11 cellular contexts compared by ENCODE assay signal in the genomic region with DNA sequence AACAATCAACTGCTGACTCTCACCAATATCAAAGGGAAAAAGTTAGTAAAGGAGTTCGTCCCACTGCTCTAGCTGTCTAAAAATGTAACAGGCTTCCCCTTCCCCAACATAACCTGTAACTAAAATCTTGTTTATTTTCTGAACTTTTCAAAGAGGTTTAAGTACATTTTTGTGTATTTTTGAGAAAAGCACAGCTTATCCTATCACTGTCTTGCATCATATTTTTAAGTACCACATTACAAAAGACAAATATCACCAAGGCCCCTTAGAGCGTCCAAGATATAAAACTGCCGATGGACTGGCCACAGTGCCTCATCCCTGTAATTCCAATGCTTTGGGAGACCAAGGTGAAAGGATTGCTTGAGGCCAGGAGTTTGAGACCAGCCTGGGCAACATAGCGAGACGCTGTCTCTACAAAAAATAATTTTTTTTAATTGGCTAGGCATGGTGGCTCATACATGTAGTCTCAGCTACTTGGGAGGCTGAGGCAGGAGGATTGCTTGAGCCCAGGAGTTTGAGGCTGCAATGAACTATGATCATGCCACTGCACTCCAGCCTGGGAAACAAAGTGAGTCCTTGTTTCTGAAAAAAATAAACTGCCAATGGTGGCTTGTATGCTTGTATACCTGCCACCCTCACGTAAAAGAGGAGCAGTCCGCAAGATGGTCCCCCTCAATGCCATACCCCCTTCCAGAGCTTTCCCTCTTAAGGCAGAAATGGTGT. TPM values are rescaled to one million over a fixed set of nuclear protein-coding genes. Genes with fewer than 3 reads are reported as not detected.
DNase-seq lines count a peak whose midpoint lies in the region; ATAC-seq, FAIRE-seq and TF ChIP-seq lines count a peak whose summit lies in the region.
"Had no signal": no experiment of that assay in that cellular context is flagged by ENCODE, and none has a peak within 500 bp of the region (broad histone marks: within the 10 kb centered on the region; RNA-seq: fewer than 3 reads in every experiment).

No MANE protein-coding gene starts in this region.

- WGBS in right cardiac atrium, result 79% methylated on average over 7 of the region's 7 CpGs

- H3K36me3 Mint-ChIP-seq in Caco-2 (ENCODE audit: insufficient read depth, unreplicated experiment) (no peaks in the 10 kb centered on the region), astrocyte (ENCODE audit: low read depth, unreplicated experiment) (no peaks in the 10 kb centered on the region)
- peaks cover 0 to 4% (median 0%) of the 10 kb centered on the region in 5 donors for H3K36me3 Mint-ChIP-seq in naive thymus-derived CD4-positive, alpha-beta T cell

- H2AFZ ChIP-seq in astrocyte (ENCODE audit: low read depth, low read length), result peak overlapping the region; percentile 42

- H4K20me1 ChIP-seq in astrocyte (ENCODE audit: insufficient read depth, low read length), result no peaks in the 10 kb centered on the region

- H3K4me3 Mint-ChIP-seq in Caco-2 (ENCODE audit: unreplicated experiment) (peak overlapping the region; percentile 8), astrocyte (ENCODE audit: unreplicated experiment) (no peak overlapping the region)
- no peak overlapping the region for H3K4me3 Mint-ChIP-seq in naive thymus-derived CD4-positive, alpha-beta T cell
- H3K4me3 Mint-ChIP-seq: T-helper 17 cell had no signal

- peak overlapping the region; percentile 75 for H3K4me2 ChIP-seq in astrocyte (ENCODE audit: low read length)

- no peak for DNase-seq in Caco-2
- no peak for DNase-seq in astrocyte (ENCODE audit: low read depth)
- DNase-seq in right cardiac atrium, result no peak
- no peak for DNase-seq in sciatic nerve (ENCODE audit: low spot score)
- DNase-seq in NCI-H226, result no peak
- DNase-seq in naive thymus-derived CD4-positive, alpha-beta T cell, result no peak
- no peak for DNase-seq in NCI-H524 (lab: John Stamatoyannopoulos, UW)
- no peak for DNase-seq in putamen (ENCODE audit: low spot score)
- DNase-seq: stimulated activated CD4-positive, alpha-beta T cell treated with anti-CD3 and anti-CD28 coated beads, Interleukin-4, amount 100 ng/mL, for 24 hours; T-helper 17 cell had no signal

- POLR2A ChIA-PET in Caco-2 (lab: Charles Lee), result no interaction called here
- POLR2A ChIA-PET in naive thymus-derived CD4-positive, alpha-beta T cell (lab: Charles Lee), result no interaction called here

- H3K79me2 ChIP-seq in astrocyte (ENCODE audit: insufficient read depth, low read length), result no peaks in the 10 kb centered on the region

- peak in 1 of 2 donors; percentile 22 for ATAC-seq in right cardiac atrium
- peak; percentile 62 for ATAC-seq in sciatic nerve
- ATAC-seq in naive thymus-derived CD4-positive, alpha-beta T cell, result no peak
- ATAC-seq: T-helper 17 cell had no signal

- H3K36me3 ChIP-seq in Caco-2 (ENCODE audit: control insufficient read depth, insufficient read depth, low read length), result no peaks in the 10 kb centered on the region
- no peaks in the 10 kb centered on the region for H3K36me3 ChIP-seq in astrocyte (ENCODE audit: insufficient read depth, low read length)
- H3K36me3 ChIP-seq in naive thymus-derived CD4-positive, alpha-beta T cell (ENCODE audit: control insufficient read depth in 2 of 3, insufficient read depth in 3 of 3, low read length in 3 of 3), result no peaks in the 10 kb centered on the region

- H3K9me3 Mint-ChIP-seq in Caco-2 (ENCODE audit: unreplicated experiment) (no peaks in the 10 kb centered on the region), astrocyte (ENCODE audit: unreplicated experiment) (peaks cover 2% of the 10 kb centered on the region)
- H3K9me3 Mint-ChIP-seq in naive thymus-derived CD4-positive, alpha-beta T cell, result peaks cover 0 to 7% (median 0%) of the 10 kb centered on the region in 11 donors

- peak overlapping the region; percentile 16 for H3K27ac Mint-ChIP-seq in Caco-2 (ENCODE audit: unreplicated experiment)
- H3K27ac Mint-ChIP-seq in astrocyte (ENCODE audit: unreplicated experiment), result peak overlapping the region; percentile 94
- no peak overlapping the region for H3K27ac Mint-ChIP-seq in naive thymus-derived CD4-positive, alpha-beta T cell
- H3K27ac Mint-ChIP-seq: T-helper 17 cell had no signal

- intact Hi-C loops in Caco-2 (cut with micrococcal nuclease; ENCODE audit: unreplicated experiment), result loop anchor here (1.0 kb wide), 2 partner anchors 21 kb away; partner anchors contain the start of gene LAPTM4A
- intact Hi-C loops in right cardiac atrium (cut with DNase I), result no loop called here
- intact Hi-C loops in sciatic nerve (cut with DNase I), result no loop called here
- intact Hi-C loops in naive thymus-derived CD4-positive, alpha-beta T cell (cut with micrococcal nuclease), result no loop called here

- peak overlapping the region; percentile 83 for H3K27ac ChIP-seq in astrocyte (ENCODE audit: low read depth, low read length)
- peak overlapping the region; percentile 13 for H3K27ac ChIP-seq in right cardiac atrium (ENCODE audit: low read length)
- no peak overlapping the region for H3K27ac ChIP-seq in naive thymus-derived CD4-positive, alpha-beta T cell (ENCODE audit: low read depth, low read length)
- H3K27ac ChIP-seq: C4-2B had no signal

- CTCF ChIA-PET in Caco-2 (lab: Charles Lee), result interaction anchor here (0.7 kb wide), 1 partner anchor 59 kb away, joined by 4 read pairs; no protein-coding TSS in a partner anchor
- CTCF ChIA-PET in naive thymus-derived CD4-positive, alpha-beta T cell (lab: Charles Lee), result no interaction called here

- H3K9me3 ChIP-seq in Caco-2 (no peaks in the 10 kb centered on the region), astrocyte (ENCODE audit: insufficient read depth, low read depth, low read length) (peaks cover 3% of the 10 kb centered on the region), right cardiac atrium (ENCODE audit: control insufficient read depth, low read length) (no peaks in the 10 kb centered on the region)
- peaks cover 0 to 2% (median 0%) of the 10 kb centered on the region in 3 experiments for H3K9me3 ChIP-seq in naive thymus-derived CD4-positive, alpha-beta T cell (ENCODE audit: control insufficient read depth in 2 of 3, low read length in 3 of 3)

- H3K27me3 ChIP-seq in Caco-2 (replicated peaks; ENCODE audit: control insufficient read depth, insufficient read depth, low read length) (no peaks in the 10 kb centered on the region), astrocyte (ENCODE audit: insufficient read depth, low read length) (no peaks in the 10 kb centered on the region), right cardiac atrium (ENCODE audit: control insufficient read depth, insufficient read depth) (no peaks in the 10 kb centered on the region)
- no peaks in the 10 kb centered on the region for H3K27me3 ChIP-seq in naive thymus-derived CD4-positive, alpha-beta T cell (ENCODE audit: control insufficient read depth in 2 of 2, insufficient read depth in 2 of 2, low read length in 2 of 2)

- no peak for FAIRE-seq in astrocyte (lab: Jason Lieb, UNC)

- H3K9ac ChIP-seq in astrocyte (ENCODE audit: low read length), result peak overlapping the region; percentile 72

- H3K4me1 Mint-ChIP-seq in Caco-2 (ENCODE audit: low read depth, unreplicated experiment) (peaks cover 16% of the 10 kb centered on the region), astrocyte (ENCODE audit: low read depth, unreplicated experiment) (peaks cover 26% of the 10 kb centered on the region)
- peaks cover 0 to 4% (median 0%) of the 10 kb centered on the region in 7 donors for H3K4me1 Mint-ChIP-seq in naive thymus-derived CD4-positive, alpha-beta T cell
- H3K4me1 Mint-ChIP-seq: T-helper 17 cell had no signal

- BruUV-seq in Caco-2 (replicated peaks; lab: Mats Ljungman, UMichigan), result no TSS peak

- H3K4me1 ChIP-seq in Caco-2 (peaks cover 16% of the 10 kb centered on the region), astrocyte (ENCODE audit: insufficient read depth, low read length) (peaks cover 23% of the 10 kb centered on the region), right cardiac atrium (ENCODE audit: control insufficient read depth, insufficient read depth, low read length) (peaks cover 11% of the 10 kb centered on the region)
- no peaks in the 10 kb centered on the region for H3K4me1 ChIP-seq in naive thymus-derived CD4-positive, alpha-beta T cell (ENCODE audit: control insufficient read depth in 2 of 2, insufficient read depth in 2 of 2, low read length in 2 of 2)

- H3K4me3 ChIP-seq in Caco-2 (ENCODE audit: low read depth, low read length) (no peak overlapping the region), astrocyte (ENCODE audit: insufficient read depth, low read depth, low read length) (no peak overlapping the region), right cardiac atrium (ENCODE audit: low read length) (no peak overlapping the region)
- H3K4me3 ChIP-seq in naive thymus-derived CD4-positive, alpha-beta T cell (ENCODE audit: low read length), result no peak overlapping the region

- H3K27me3 Mint-ChIP-seq in Caco-2 (ENCODE audit: insufficient read depth, unreplicated experiment) (no peaks in the 10 kb centered on the region), astrocyte (ENCODE audit: low read depth, unreplicated experiment) (peaks cover 2% of the 10 kb centered on the region)
- peaks cover 0 to 13% (median 5%) of the 10 kb centered on the region in 5 donors for H3K27me3 Mint-ChIP-seq in naive thymus-derived CD4-positive, alpha-beta T cell

- no peak for TF ChIP-seq CTCF in Caco-2 (IDR thresholded peaks at IDR 0.05; ENCODE audit: insufficient read depth in 1 of 2, low read depth in 1 of 2, low read length in 1 of 2, severe bottlenecking in 1 of 2, unreplicated experiment in 1 of 2)
- no peak for TF ChIP-seq CTCF in astrocyte (IDR thresholded peaks at IDR 0.05; ENCODE audit: insufficient read depth, low read depth, low read length)

RNA-seq across cellular contexts. Expression of gene LAPTM4A, which starts 21.2 kb away (rescaled TPM):
- total RNA-seq in Caco-2 (2022), result 121 and 140 TPM in 2 replicates
- total RNA-seq in astrocyte, result 300 and 337 TPM in 2 replicates
- total RNA-seq in right cardiac atrium, result 100 to 1,000 TPM; 178 to 208 (median 191) TPM
- polyA plus RNA-seq in right cardiac atrium, result 224 TPM
- total RNA-seq in sciatic nerve, result 253 TPM
- 10 to 100 TPM; 32.3 to 78.2 (median 48.7) TPM for total RNA-seq in naive thymus-derived CD4-positive, alpha-beta T cell
- 100 to 1,000 TPM; 103 to 106 TPM for polyA plus RNA-seq in naive thymus-derived CD4-positive, alpha-beta T cell

Comparison
In these comparisons a context has a peak if more than half of its experiments do, and no peak if none do; other contexts are left out.
1. H3K27ac Mint-ChIP-seq: peak in Caco-2 (single experiment) and astrocyte (single experiment); none in naive thymus-derived CD4-positive, alpha-beta T cell (0 of 9).